ENCODE assay signal across 9 cellular contexts in the genomic region with DNA sequence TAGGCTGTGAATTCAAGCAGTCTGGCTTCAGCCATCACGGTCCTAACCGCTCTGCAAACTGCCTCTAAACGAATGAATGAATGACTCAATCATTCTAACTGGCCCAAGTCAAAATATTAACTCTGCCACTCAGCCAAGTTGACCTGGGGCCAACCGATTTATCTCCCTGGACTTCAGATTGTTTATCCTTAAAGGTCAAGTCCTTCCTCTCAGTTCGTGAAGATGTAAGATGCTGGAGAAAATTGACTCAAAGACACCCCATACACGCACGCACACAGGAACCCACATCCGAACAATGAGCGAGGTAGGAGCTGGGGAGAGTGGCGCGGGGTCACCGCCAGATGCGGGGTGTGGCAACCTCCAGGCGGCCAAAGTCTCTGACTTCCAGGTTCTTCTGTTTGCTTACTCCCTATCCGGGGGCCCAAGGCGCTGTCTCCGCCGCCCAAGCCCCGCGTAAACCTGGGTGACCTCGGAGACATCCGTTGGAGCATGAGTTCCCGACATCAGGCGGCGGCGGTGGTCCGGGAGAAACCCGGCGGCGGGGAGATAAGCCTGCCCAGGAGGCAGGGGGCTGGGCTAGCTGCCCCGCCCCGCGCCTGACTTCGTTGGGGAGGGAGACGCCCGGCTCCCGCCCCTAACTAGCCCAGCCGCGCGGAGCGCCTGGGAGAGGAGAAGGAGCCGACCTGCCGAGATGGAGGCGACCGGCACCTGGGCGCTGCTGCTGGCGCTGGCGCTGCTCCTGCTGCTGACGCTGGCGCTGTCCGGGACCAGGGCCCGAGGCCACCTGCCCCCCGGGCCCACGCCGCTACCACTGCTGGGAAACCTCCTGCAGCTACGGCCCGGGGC. TPM values are rescaled to one million over a fixed set of nuclear protein-coding genes. Genes with fewer than 3 reads are reported as not detected.
DNase-seq lines count a peak whose midpoint lies in the region; ATAC-seq and TF ChIP-seq lines count a peak whose summit lies in the region.
"Had no signal": no experiment of that assay in that cellular context is flagged by ENCODE, and none has a peak within 500 bp of the region (broad histone marks: within the 10 kb centered on the region; RNA-seq: fewer than 3 reads in every experiment).

A gene with protein sequence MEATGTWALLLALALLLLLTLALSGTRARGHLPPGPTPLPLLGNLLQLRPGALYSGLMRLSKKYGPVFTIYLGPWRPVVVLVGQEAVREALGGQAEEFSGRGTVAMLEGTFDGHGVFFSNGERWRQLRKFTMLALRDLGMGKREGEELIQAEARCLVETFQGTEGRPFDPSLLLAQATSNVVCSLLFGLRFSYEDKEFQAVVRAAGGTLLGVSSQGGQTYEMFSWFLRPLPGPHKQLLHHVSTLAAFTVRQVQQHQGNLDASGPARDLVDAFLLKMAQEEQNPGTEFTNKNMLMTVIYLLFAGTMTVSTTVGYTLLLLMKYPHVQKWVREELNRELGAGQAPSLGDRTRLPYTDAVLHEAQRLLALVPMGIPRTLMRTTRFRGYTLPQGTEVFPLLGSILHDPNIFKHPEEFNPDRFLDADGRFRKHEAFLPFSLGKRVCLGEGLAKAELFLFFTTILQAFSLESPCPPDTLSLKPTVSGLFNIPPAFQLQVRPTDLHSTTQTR (plus strand): TSS at position 646 of the 846 bp plus-strand sequence. CDS start 46 bp downstream, at position 692.

- peak within 1 kb of the TSS; percentile 12 for H3K4me2 ChIP-seq in GM23248 (ENCODE audit: unreplicated experiment)

- H3K27me3 ChIP-seq in GM23248 (replicated peaks; ENCODE audit: insufficient read depth), result peaks cover 45% of the 10 kb centered on the region

- H3F3A ChIP-seq in GM23248 (ENCODE audit: insufficient read depth), result no peaks in the 10 kb centered on the region

- no peaks in the 10 kb centered on the region for H3K79me2 ChIP-seq in GM23248 (ENCODE audit: insufficient read depth)

- in situ Hi-C loops in GM23248 (cut with MboI), result no loop called here

- peaks cover 7% of the 10 kb centered on the region for H3K36me3 Mint-ChIP-seq in T-helper 17 cell (ENCODE audit: low read depth)
- no peaks in the 10 kb centered on the region for H3K36me3 Mint-ChIP-seq in progenitor cell of endocrine pancreas (ENCODE audit: insufficient read depth)
- H3K36me3 Mint-ChIP-seq: naive B cell had no signal

- 6 to 7% methylated on average over 47 to 48 of the region's 57 CpGs for WGBS in GM23248 (ENCODE audit: low coverage in 1 of 2, low lambda C conversion rate in 2 of 2, missing lambda C conversion rate in 2 of 2), 2 experiments

- ATAC-seq in T-helper 17 cell (peak; percentile 54), GM21717 (IDR thresholded peaks at IDR 0.05; ENCODE audit: unreplicated experiment) (no peak), GM19324 (IDR thresholded peaks at IDR 0.05; ENCODE audit: low FRiP score, unreplicated experiment) (no peak)

- no peak within 1 kb of the TSS for H3K27ac ChIP-seq in GM23248

- H3K4me1 Mint-ChIP-seq in T-helper 17 cell (peaks cover 18% of the 10 kb centered on the region), progenitor cell of endocrine pancreas (ENCODE audit: low read depth) (peaks cover 15% of the 10 kb centered on the region)

- H2AFZ ChIP-seq in GM23248, result no peak within 1 kb of the TSS; the same call in 1 of the 2 replicates

- H3K27me3 Mint-ChIP-seq in T-helper 17 cell, result peaks cover 58% of the 10 kb centered on the region
- peaks cover 24% of the 10 kb centered on the region for H3K27me3 Mint-ChIP-seq in progenitor cell of endocrine pancreas

- H3K4me3 ChIP-seq in GM23248 (no peak within 1 kb of the TSS), fibroblast of pulmonary artery (replicated peaks; ENCODE audit: low read depth, low read length) (peak within 1 kb of the TSS; percentile 32)

- H3K9me3 Mint-ChIP-seq in progenitor cell of endocrine pancreas (ENCODE audit: low read depth), result no peaks in the 10 kb centered on the region
- H3K9me3 Mint-ChIP-seq: naive B cell had no signal

- H3K27ac Mint-ChIP-seq in T-helper 17 cell (peak within 1 kb of the TSS; percentile 47), progenitor cell of endocrine pancreas (peak within 1 kb of the TSS; percentile 4)

- no peaks in the 10 kb centered on the region for H3K9me3 ChIP-seq in GM23248 (ENCODE audit: low read depth)
- H3K9me3 ChIP-seq in T-helper 17 cell (ENCODE audit: control insufficient read depth, low read length, poor library complexity, severe bottlenecking), result no peaks in the 10 kb centered on the region

- H3K4me1 ChIP-seq in GM23248 (ENCODE audit: insufficient read depth), result no peaks in the 10 kb centered on the region

- H3K4me3 Mint-ChIP-seq in T-helper 17 cell, result peak within 1 kb of the TSS; percentile 58
- H3K4me3 Mint-ChIP-seq in progenitor cell of endocrine pancreas (ENCODE audit: low read depth), result peak within 1 kb of the TSS; percentile 69
- H3K4me3 Mint-ChIP-seq: naive B cell had no signal

- no peaks in the 10 kb centered on the region for H3K36me3 ChIP-seq in GM23248 (ENCODE audit: low read depth)

- no peaks in the 10 kb centered on the region for H4K20me1 ChIP-seq in GM23248 (ENCODE audit: insufficient read depth)

- DNase-seq in GM23248, result peak; percentile 20
- no peak for DNase-seq in T-helper 17 cell
- DNase-seq in fibroblast of pulmonary artery (ENCODE audit: low read depth), result no peak
- peak; percentile 52 for DNase-seq in progenitor cell of endocrine pancreas (ENCODE audit: low spot score, unreplicated experiment)
- no peak for DNase-seq in NCI-H2081 treated with DMSO at 0.1 percent for 48 hours (lab: John Stamatoyannopoulos, UW)
- DNase-seq in cerebellar cortex (ENCODE audit: low spot score), result no peak
- DNase-seq: naive B cell had no signal

- no peak within 1 kb of the TSS for H3K9ac ChIP-seq in GM23248

- TF ChIP-seq CTCF in fibroblast of pulmonary artery (IDR thresholded peaks at IDR 0.05; ENCODE audit: low read length, missing control alignments) (no peak), progenitor cell of endocrine pancreas (IDR thresholded peaks at IDR 0.05; ENCODE audit: unreplicated experiment) (no peak)

- H3K9me2 ChIP-seq in GM23248 (ENCODE audit: insufficient read depth), result no peaks in the 10 kb centered on the region

RNA-seq across cellular contexts. Expression of the gene that starts here (rescaled TPM):
- total RNA-seq in GM23248 (2014; rRNA removed; shearing (Covaris generic)), result 0.13 TPM in 1 of 2 replicates, not detected in the other
- polyA plus RNA-seq in GM23248 (2016; fragmentation: Nextera tagmentation; extraction: Ambion mirVana), result not detected in 2 replicates
- total RNA-seq in T-helper 17 cell, result 1 to 10 TPM in 1 of 2 donors, under 1 TPM in 1; 0.75 to 1.1 TPM
- total RNA-seq in progenitor cell of endocrine pancreas, result 4.0 and 5.8 TPM in 2 replicates

Comparison
In these comparisons a context has a peak if more than half of its experiments do, and no peak if none do; other contexts are left out.
1. Peak in DNase-seq and H3K4me2 ChIP-seq in GM23248; RNA of the gene not detected or under 1 TPM.